Comparison of ENCODE assay signal across 11 cellular contexts in genomic region chr14:20602583-20602982, GRCh38. TPM values are rescaled to one million over a fixed set of nuclear protein-coding genes. Genes with fewer than 3 reads are reported as not detected.
"Had no signal": no experiment of that assay in that cellular context is flagged by ENCODE, and none has a peak within 500 bp of the region (broad histone marks: within the 10 kb centered on the region; RNA-seq: fewer than 3 reads in every experiment).

No MANE protein-coding gene starts in this region.

- H3K9me3 Mint-ChIP-seq: HFFc6 had no signal

- H3K4me3 ChIP-seq: GM23248, HAP-1, K562 had no signal

- DNase-seq: GM23248, GOT3, H7, HFFc6, IMR-90 had no signal

- H3K27ac Mint-ChIP-seq: HFFc6 had no signal

- H3K9me3 ChIP-seq: HAP-1 had no signal

- H3K9ac ChIP-seq: GM23248 had no signal

- H3K4me1 ChIP-seq: HAP-1 had no signal

- H2AFZ ChIP-seq: GM23248 had no signal

- H3K4me3 Mint-ChIP-seq: HFFc6 had no signal

- H3K36me3 ChIP-seq: HAP-1 had no signal

- ATAC-seq: HCT116, K562 had no signal

- H3K27ac ChIP-seq: GM23248, HL-60 had no signal

RNA-seq across cellular contexts. Expression of gene RNASE12, which starts 11.4 kb away (rescaled TPM):
- total RNA-seq: GM23248, H4, H7, HFFc6, HT1080, IMR-90, K562 had no signal
- polyA plus RNA-seq: GM23248, IMR-90 had no signal

RNA-seq across cellular contexts. Expression of gene RNASE11, which starts 14.8 kb away (rescaled TPM):
- total RNA-seq: GM23248, H4, H7, HFFc6, HT1080, IMR-90 had no signal
- polyA plus RNA-seq: GM23248, IMR-90 had no signal

RNA-seq across cellular contexts. Expression of gene OR6S1, which starts 38.9 kb away (rescaled TPM):
- total RNA-seq: GM23248, H4, H7, HFFc6, HT1080, IMR-90, K562 had no signal
- polyA plus RNA-seq: GM23248, IMR-90, K562 had no signal

RNA-seq across cellular contexts. Expression of gene RNASE9, which starts 41.7 kb away (rescaled TPM):
- total RNA-seq: GM23248, H4, H7, HFFc6, HT1080, IMR-90, K562 had no signal
- polyA plus RNA-seq: GM23248, IMR-90, K562 had no signal
